13 cellular contexts compared by ENCODE assay signal in the genomic region with DNA sequence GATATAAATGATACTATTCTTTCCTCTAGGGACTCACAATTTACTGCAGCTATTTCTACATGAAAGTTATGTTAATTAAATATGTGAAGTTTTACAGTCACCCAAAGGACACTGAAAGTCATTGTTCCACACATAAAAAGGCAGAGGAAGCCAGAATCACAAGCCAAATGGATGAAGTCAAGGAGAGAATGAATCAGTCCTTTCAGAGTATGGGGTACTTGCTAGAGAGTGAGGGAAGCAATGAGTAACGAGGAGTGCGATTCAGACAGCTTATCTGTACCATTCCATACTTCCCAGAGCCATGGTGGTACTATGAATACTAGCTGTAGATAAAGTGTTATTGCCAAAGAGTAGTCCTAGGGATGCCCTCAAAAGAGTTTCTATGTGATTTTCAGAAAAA. TPM values are rescaled to one million over a fixed set of nuclear protein-coding genes. Genes with fewer than 3 reads are reported as not detected.
A peak's percentile ranks its signal among the peaks of the same experiment; 100 is the strongest.
DNase-seq lines count a peak whose midpoint lies in the region; TF ChIP-seq lines count a peak whose summit lies in the region.
"Had no signal": no experiment of that assay in that cellular context is flagged by ENCODE, and none has a peak within 500 bp of the region (broad histone marks: within the 10 kb centered on the region; RNA-seq: fewer than 3 reads in every experiment).

No MANE protein-coding gene starts in this region.

- POLR2A ChIA-PET in A673 (lab: Charles Lee; ENCODE audit: low non-redundant PET) = no interaction called here

- DNase-seq in A673 (ENCODE audit: low spot score) (peak; percentile 21), NCI-H226 (peak; percentile 67), dorsolateral prefrontal cortex (no peak), NCI-H524 treated with DMSO at 0.1 percent for 48 hours (lab: John Stamatoyannopoulos, UW) (no peak), GOT3 (lab: John Stamatoyannopoulos, UW) (no peak)
- no peak for DNase-seq in activated CD8-positive, alpha-beta memory T cell treated with anti-CD3 and anti-CD28 coated beads for 24 hours
- DNase-seq in T-helper 2 cell treated with Interferon-gamma antibody and Interleukin-4, amounts not matched to agents 5 μg/mL and 100 μg/mL, for 36 hours (ENCODE audit: low spot score) = no peak
- DNase-seq: activated CD4-positive, alpha-beta T cell treated with anti-CD3 and anti-CD28 coated beads for 4 hours; DMS53; NCI-H1417 treated with DMSO at 0.1 percent for 48 hours; NCI-H774 had no signal

- H3K36me3 Mint-ChIP-seq in T-helper 2 cell treated with Interferon-gamma antibody and Interleukin-4, amounts not matched to agents 5 μg/mL and 100 μg/mL, for 36 hours (ENCODE audit: low read depth) = no peaks in the 10 kb centered on the region

- no peak overlapping the region for H3K27ac Mint-ChIP-seq in T-helper 2 cell treated with Interferon-gamma antibody and Interleukin-4, amounts not matched to agents 5 μg/mL and 100 μg/mL, for 36 hours

- H3K27me3 Mint-ChIP-seq in T-helper 2 cell treated with Interferon-gamma antibody and Interleukin-4, amounts not matched to agents 5 μg/mL and 100 μg/mL, for 36 hours (ENCODE audit: low read depth) = peaks cover 16% of the 10 kb centered on the region

- no peaks in the 10 kb centered on the region for H3K27me3 ChIP-seq in A673 (replicated peaks; ENCODE audit: insufficient read depth, low read depth, low read length, poor library complexity)
- no peaks in the 10 kb centered on the region for H3K27me3 ChIP-seq in dorsolateral prefrontal cortex
- no peaks in the 10 kb centered on the region for H3K27me3 ChIP-seq in muscle layer of duodenum (ENCODE audit: low read depth, low read length)

- no peaks in the 10 kb centered on the region for H3K36me3 ChIP-seq in A673 (ENCODE audit: insufficient read depth, low read length, poor library complexity, severe bottlenecking)
- H3K36me3 ChIP-seq in muscle layer of duodenum (ENCODE audit: control insufficient read depth in 1 of 2, insufficient read depth in 2 of 2, low read length in 2 of 2) = peaks cover 0 to 6% of the 10 kb centered on the region in 2 donors
- H3K36me3 ChIP-seq: HAP-1 had no signal

- H3K9me3 ChIP-seq in A673 (ENCODE audit: low read depth, low read length, poor library complexity, severe bottlenecking) (no peaks in the 10 kb centered on the region), muscle layer of duodenum (ENCODE audit: control insufficient read depth in 1 of 2, low read length in 2 of 2) (no peaks in the 10 kb centered on the region)
- H3K9me3 ChIP-seq: HAP-1 had no signal

- no TSS peak for BruUV-seq in A673 (replicated peaks; lab: Mats Ljungman, UMichigan)

- peaks cover 9% of the 10 kb centered on the region for H3K4me1 Mint-ChIP-seq in T-helper 2 cell treated with Interferon-gamma antibody and Interleukin-4, amounts not matched to agents 5 μg/mL and 100 μg/mL, for 36 hours (ENCODE audit: low read depth)

- H3K4me1 ChIP-seq in A673 (ENCODE audit: insufficient read depth, low read length, poor library complexity, severe bottlenecking) = peaks cover 6% of the 10 kb centered on the region
- no peaks in the 10 kb centered on the region for H3K4me1 ChIP-seq in muscle layer of duodenum (ENCODE audit: control insufficient read depth in 1 of 2, insufficient read depth in 2 of 2, low read length in 2 of 2)
- H3K4me1 ChIP-seq: HAP-1 had no signal

- intact Hi-C loops in A673 (cut with micrococcal nuclease; ENCODE audit: unreplicated experiment) (no loop called here), dorsolateral prefrontal cortex (cut with DNase I) (no loop called here)

- TF ChIP-seq CTCF in A673 (conservative IDR thresholded peaks at IDR 0.05; ENCODE audit: low read depth, low read length) (no peak), dorsolateral prefrontal cortex (IDR thresholded peaks at IDR 0.05 in 54 of 56, conservative IDR thresholded peaks at IDR 0.05 in 2 of 56; ENCODE audit: low read depth in 1 of 56, partially characterized antibody in 56 of 56) (peak in 4 of 56 donors; percentile 13 to 27 (median 16))

- H3K9me3 Mint-ChIP-seq in T-helper 2 cell treated with Interferon-gamma antibody and Interleukin-4, amounts not matched to agents 5 μg/mL and 100 μg/mL, for 36 hours = no peaks in the 10 kb centered on the region

- no peak overlapping the region for H3K4me3 Mint-ChIP-seq in T-helper 2 cell treated with Interferon-gamma antibody and Interleukin-4, amounts not matched to agents 5 μg/mL and 100 μg/mL, for 36 hours

- no peak overlapping the region for H3K4me3 ChIP-seq in A673 (ENCODE audit: low read depth, low read length, poor library complexity, severe bottlenecking)
- H3K4me3 ChIP-seq in dorsolateral prefrontal cortex = peak overlapping the region in 8 of 59 donors; percentile 2 to 18 (median 10)
- no peak overlapping the region for H3K4me3 ChIP-seq in muscle layer of duodenum (ENCODE audit: low read depth in 1 of 2, low read length in 2 of 2)
- H3K4me3 ChIP-seq: HAP-1 had no signal

- H3K27ac ChIP-seq in A673 (ENCODE audit: low read depth, low read length, poor library complexity, severe bottlenecking) = no peak overlapping the region
- peak overlapping the region in 53 of 59 donors; percentile 2 to 86 (median 70) for H3K27ac ChIP-seq in dorsolateral prefrontal cortex
- H3K27ac ChIP-seq in muscle layer of duodenum (ENCODE audit: low read length) = peak overlapping the region; percentile 19

- CTCF ChIA-PET in A673 (lab: Charles Lee) = interaction anchor here (0.6 kb wide), 1 partner anchor 126 kb away, joined by 3 read pairs; no protein-coding TSS in a partner anchor

RNA-seq across cellular contexts. Expression of gene ST3GAL6, which starts 16.8 kb away (rescaled TPM):
- total RNA-seq in A673 (2021) (4.8 and 8.2 TPM in 2 replicates), dorsolateral prefrontal cortex (10 to 100 TPM; 14.2 to 56.6 (median 29.9) TPM)

Comparison
In these comparisons a context has a peak if more than half of its experiments do, and no peak if none do; other contexts are left out.
1. DNase-seq: peak in A673 (single experiment) and NCI-H226 (single experiment); none in dorsolateral prefrontal cortex (0 of 10), NCI-H524 treated with DMSO at 0.1 percent for 48 hours (single experiment), GOT3 (single experiment), activated CD8-positive, alpha-beta memory T cell treated with anti-CD3 and anti-CD28 coated beads for 24 hours (single experiment) and T-helper 2 cell treated with Interferon-gamma antibody and Interleukin-4, amounts not matched to agents 5 μg/mL and 100 μg/mL, for 36 hours (single experiment).